In the genomic region with DNA sequence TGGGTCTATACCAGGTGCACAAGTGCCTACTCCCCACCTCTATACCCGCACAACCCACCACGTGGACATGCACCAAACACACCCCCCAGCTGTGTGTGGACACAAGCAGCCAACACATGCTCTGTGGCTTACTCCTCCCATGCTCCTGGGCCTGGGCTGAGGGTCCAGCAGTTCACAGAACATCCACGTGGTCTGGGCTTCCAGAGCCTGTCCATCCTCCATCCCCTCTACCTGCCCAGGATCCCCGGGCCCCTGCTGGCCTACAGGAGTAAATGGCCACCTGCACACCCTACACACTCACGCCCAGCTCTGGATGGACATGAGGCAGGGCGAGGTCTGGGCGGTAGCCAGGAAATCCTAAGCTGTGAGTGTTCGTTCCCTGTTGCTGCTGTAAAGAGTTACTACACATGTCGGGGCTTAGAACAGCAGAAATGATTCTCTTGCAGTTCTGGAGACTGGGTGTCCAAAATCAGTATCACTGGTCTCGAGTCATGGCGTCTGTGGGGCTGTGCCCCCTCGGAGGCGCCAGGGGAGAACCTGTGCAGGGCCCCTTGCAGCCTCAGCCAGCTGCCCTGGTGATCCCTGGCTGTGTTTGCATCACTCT, we compare ENCODE assay signal across 1 cellular context.
TF ChIP-seq lines count a peak whose summit lies in the region.

No MANE protein-coding gene starts in this region.

TF ChIP-seq in HepG2, 621 proteins besides CTCF, POLR2A, EP300 and RAD21 (continued from another document):
- TF ChIP-seq ZFX (CRISPR knock-in tag; IDR thresholded peaks at IDR 0.05; ENCODE audit: low read depth) (peak; percentile 67), CEBPG (CRISPR knock-in tag; IDR thresholded peaks at IDR 0.05) (0 out of 2 replicates have a peak, but pooled peaks have one; percentile 30), ZEB1 (IDR thresholded peaks at IDR 0.05; ENCODE audit: insufficient replicate concordance, low read depth) (peak; percentile 68), SOX6 (IDR thresholded peaks at IDR 0.05) (no peak), SOX6 (CRISPR knock-in tag; IDR thresholded peaks at IDR 0.05) (peak; percentile 47), YEATS4 (CRISPR knock-in tag; IDR thresholded peaks at IDR 0.05; ENCODE audit: borderline replicate concordance) (peak; percentile 67; the same call in 1 of the 2 replicates), FOXA1 (IDR thresholded peaks at IDR 0.05) (no peak), FOXA1 (CRISPR knock-in tag; IDR thresholded peaks at IDR 0.05) (peak; percentile 34), HOXA3 (CRISPR knock-in tag; IDR thresholded peaks at IDR 0.05) (peak; percentile 19; the same call in 1 of the 2 replicates), ZNF160 (CRISPR knock-in tag; IDR thresholded peaks at IDR 0.05) (no peak), GABPB1 (CRISPR knock-in tag; IDR thresholded peaks at IDR 0.05) (peak; percentile 35), ZNF788 (CRISPR knock-in tag; IDR thresholded peaks at IDR 0.05; ENCODE audit: borderline replicate concordance) (0 out of 2 replicates have a peak, but pooled peaks have one; percentile 39), ZMYM4 (CRISPR knock-in tag; IDR thresholded peaks at IDR 0.05) (0 out of 2 replicates have a peak, but pooled peaks have one; percentile 33), ZNF446 (CRISPR knock-in tag; IDR thresholded peaks at IDR 0.05) (no peak), ZNF274 (CRISPR knock-in tag; IDR thresholded peaks at IDR 0.05) (0 out of 2 replicates have a peak, but pooled peaks have one; percentile 33), HDAC1 (CRISPR knock-in tag; IDR thresholded peaks at IDR 0.05) (0 out of 2 replicates have a peak, but pooled peaks have one; percentile 25), NFATC3 (CRISPR knock-in tag; IDR thresholded peaks at IDR 0.05) (no peak), LCORL (IDR thresholded peaks at IDR 0.05) (no peak), LCORL (CRISPR knock-in tag; IDR thresholded peaks at IDR 0.05) (peak; percentile 59; the same call in 1 of the 2 replicates), ZNF782 (CRISPR knock-in tag; IDR thresholded peaks at IDR 0.05; ENCODE audit: borderline replicate concordance) (peak; percentile 22; the same call in 1 of the 2 replicates), HIVEP1 (CRISPR knock-in tag; IDR thresholded peaks at IDR 0.05) (0 out of 2 replicates have a peak, but pooled peaks have one; percentile 45), SUZ12 (IDR thresholded peaks at IDR 0.05; ENCODE audit: low read depth, low read length) (no peak), SPEN (CRISPR knock-in tag; IDR thresholded peaks at IDR 0.05; ENCODE audit: low read depth) (peak; percentile 53; the same call in 1 of the 2 replicates), ZNF615 (CRISPR knock-in tag; IDR thresholded peaks at IDR 0.05; ENCODE audit: borderline replicate concordance) (no peak)
- TF ChIP-seq, protein P1, sequence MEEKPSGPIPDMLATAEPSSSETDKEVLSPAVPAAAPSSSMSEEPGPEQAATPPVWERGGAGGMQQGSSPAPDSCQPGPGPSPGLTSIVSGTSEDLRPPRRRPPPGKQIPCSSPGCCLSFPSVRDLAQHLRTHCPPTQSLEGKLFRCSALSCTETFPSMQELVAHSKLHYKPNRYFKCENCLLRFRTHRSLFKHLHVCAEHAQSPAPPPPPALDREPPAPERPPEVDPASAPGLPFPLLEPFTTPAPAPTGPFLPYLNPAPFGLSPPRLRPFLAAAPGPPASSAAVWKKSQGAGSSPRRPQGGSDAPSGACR (CRISPR knock-in tag; IDR thresholded peaks at IDR 0.05), result 0 out of 2 replicates have a peak, but pooled peaks have one; percentile 63
- TF ChIP-seq, protein P2, sequence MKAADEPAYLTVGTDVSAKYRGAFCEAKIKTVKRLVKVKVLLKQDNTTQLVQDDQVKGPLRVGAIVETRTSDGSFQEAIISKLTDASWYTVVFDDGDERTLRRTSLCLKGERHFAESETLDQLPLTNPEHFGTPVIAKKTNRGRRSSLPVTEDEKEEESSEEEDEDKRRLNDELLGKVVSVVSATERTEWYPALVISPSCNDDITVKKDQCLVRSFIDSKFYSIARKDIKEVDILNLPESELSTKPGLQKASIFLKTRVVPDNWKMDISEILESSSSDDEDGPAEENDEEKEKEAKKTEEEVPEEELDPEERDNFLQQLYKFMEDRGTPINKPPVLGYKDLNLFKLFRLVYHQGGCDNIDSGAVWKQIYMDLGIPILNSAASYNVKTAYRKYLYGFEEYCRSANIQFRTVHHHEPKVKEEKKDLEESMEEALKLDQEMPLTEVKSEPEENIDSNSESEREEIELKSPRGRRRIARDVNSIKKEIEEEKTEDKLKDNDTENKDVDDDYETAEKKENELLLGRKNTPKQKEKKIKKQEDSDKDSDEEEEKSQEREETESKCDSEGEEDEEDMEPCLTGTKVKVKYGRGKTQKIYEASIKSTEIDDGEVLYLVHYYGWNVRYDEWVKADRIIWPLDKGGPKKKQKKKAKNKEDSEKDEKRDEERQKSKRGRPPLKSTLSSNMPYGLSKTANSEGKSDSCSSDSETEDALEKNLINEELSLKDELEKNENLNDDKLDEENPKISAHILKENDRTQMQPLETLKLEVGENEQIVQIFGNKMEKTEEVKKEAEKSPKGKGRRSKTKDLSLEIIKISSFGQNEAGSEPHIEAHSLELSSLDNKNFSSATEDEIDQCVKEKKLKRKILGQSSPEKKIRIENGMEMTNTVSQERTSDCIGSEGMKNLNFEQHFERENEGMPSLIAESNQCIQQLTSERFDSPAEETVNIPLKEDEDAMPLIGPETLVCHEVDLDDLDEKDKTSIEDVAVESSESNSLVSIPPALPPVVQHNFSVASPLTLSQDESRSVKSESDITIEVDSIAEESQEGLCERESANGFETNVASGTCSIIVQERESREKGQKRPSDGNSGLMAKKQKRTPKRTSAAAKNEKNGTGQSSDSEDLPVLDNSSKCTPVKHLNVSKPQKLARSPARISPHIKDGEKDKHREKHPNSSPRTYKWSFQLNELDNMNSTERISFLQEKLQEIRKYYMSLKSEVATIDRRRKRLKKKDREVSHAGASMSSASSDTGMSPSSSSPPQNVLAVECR (CRISPR knock-in tag; IDR thresholded peaks at IDR 0.05; ENCODE audit: borderline replicate concordance), result peak; percentile 65
- TF ChIP-seq, protein P3, sequence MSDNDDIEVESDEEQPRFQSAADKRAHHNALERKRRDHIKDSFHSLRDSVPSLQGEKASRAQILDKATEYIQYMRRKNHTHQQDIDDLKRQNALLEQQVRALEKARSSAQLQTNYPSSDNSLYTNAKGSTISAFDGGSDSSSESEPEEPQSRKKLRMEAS (IDR thresholded peaks at IDR 0.05), result peak; percentile 92
- TF ChIP-seq, protein P4, sequence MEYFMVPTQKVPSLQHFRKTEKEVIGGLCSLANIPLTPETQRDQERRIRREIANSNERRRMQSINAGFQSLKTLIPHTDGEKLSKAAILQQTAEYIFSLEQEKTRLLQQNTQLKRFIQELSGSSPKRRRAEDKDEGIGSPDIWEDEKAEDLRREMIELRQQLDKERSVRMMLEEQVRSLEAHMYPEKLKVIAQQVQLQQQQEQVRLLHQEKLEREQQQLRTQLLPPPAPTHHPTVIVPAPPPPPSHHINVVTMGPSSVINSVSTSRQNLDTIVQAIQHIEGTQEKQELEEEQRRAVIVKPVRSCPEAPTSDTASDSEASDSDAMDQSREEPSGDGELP (IDR thresholded peaks at IDR 0.05; ENCODE audit: borderline replicate concordance, low read depth), result peak; percentile 63; the same call in 1 of the 2 replicates
- TF ChIP-seq, protein P5, sequence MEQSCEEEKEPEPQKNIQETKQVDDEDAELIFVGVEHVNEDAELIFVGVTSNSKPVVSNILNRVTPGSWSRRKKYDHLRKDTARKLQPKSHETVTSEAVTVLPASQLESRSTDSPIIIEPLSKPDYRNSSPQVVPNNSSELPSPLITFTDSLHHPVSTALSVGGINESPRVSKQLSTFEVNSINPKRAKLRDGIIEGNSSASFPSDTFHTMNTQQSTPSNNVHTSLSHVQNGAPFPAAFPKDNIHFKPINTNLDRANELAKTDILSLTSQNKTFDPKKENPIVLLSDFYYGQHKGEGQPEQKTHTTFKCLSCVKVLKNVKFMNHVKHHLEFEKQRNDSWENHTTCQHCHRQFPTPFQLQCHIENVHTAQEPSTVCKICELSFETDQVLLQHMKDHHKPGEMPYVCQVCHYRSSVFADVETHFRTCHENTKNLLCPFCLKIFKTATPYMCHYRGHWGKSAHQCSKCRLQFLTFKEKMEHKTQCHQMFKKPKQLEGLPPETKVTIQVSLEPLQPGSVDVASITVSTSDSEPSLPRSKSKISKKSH (CRISPR knock-in tag; IDR thresholded peaks at IDR 0.05; ENCODE audit: borderline replicate concordance), result peak; percentile 70; the same call in 1 of the 2 replicates
- TF ChIP-seq, protein P6, sequence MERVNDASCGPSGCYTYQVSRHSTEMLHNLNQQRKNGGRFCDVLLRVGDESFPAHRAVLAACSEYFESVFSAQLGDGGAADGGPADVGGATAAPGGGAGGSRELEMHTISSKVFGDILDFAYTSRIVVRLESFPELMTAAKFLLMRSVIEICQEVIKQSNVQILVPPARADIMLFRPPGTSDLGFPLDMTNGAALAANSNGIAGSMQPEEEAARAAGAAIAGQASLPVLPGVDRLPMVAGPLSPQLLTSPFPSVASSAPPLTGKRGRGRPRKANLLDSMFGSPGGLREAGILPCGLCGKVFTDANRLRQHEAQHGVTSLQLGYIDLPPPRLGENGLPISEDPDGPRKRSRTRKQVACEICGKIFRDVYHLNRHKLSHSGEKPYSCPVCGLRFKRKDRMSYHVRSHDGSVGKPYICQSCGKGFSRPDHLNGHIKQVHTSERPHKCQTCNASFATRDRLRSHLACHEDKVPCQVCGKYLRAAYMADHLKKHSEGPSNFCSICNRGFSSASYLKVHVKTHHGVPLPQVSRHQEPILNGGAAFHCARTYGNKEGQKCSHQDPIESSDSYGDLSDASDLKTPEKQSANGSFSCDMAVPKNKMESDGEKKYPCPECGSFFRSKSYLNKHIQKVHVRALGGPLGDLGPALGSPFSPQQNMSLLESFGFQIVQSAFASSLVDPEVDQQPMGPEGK (CRISPR knock-in tag; IDR thresholded peaks at IDR 0.05), result peak; percentile 19; the same call in 1 of the 2 replicates
